In the genomic region with DNA sequence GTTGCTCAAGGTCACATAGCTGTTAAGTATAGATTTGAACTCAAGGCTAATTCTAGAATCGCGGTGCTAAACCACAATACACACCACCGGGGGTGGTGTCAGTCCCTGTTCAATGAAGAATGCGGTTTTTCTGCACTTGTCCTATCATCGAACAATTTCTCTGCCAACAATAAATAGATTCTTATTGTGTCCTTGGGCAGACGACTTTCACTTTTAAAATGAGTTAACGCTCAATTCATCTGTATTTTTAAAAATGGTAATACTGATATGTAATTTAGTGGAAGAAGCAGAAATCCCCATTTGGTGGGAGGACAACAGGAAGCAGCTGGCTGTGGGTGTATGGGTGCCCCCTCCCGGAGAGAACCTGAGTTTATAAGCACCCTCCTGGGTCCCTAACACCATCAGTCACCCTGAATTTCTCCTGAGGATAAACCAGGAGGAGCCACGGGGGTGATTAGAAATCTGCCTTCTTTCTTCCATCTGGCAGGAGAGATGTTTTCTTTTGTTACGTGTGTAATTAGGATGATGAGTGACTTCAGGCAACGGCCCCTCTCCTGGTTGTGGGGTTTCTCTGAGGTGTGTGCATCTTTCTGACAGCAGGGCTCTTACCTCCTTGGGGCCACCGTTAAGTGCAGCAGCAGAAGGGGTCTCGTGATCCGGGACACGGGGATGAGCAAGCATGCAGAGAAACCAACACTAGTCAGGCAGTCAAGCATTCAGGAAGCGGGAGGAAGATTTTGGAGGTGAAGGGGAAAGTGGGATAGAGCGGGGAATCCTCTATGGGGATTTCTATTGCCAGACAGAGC, we compare ENCODE assay signal across 14 cellular contexts.
A peak's percentile ranks its signal among the peaks of the same experiment; 100 is the strongest.
DNase-seq lines count a peak whose midpoint lies in the region; ATAC-seq and TF ChIP-seq lines count a peak whose summit lies in the region.
"Had no signal": no experiment of that assay in that cellular context is flagged by ENCODE, and none has a peak within 500 bp of the region (broad histone marks: within the 10 kb centered on the region; RNA-seq: fewer than 3 reads in every experiment).

No MANE protein-coding gene starts in this region.

- H3K4me1 Mint-ChIP-seq in IgD-negative memory B cell (peaks cover 9 to 25% (median 13%) of the 10 kb centered on the region in 3 donors), memory B cell (peaks cover 13% of the 10 kb centered on the region)

- no peak for TF ChIP-seq CTCF in GM13976 (IDR thresholded peaks at IDR 0.05; ENCODE audit: borderline replicate concordance, control extremely low read depth, extremely low read depth, insufficient read depth, missing control alignments)

- H3K4me3 Mint-ChIP-seq in IgD-negative memory B cell (peak overlapping the region in 3 of 4 donors; percentile 58 to 82 (median 73)), memory B cell (peak overlapping the region; percentile 3)
- H3K4me3 Mint-ChIP-seq: nephron had no signal

- ATAC-seq in GM21515 (IDR thresholded peaks at IDR 0.05; ENCODE audit: unreplicated experiment) (peak; percentile 52), memory B cell (ENCODE audit: low read depth) (peak; percentile 64)

- H3K9me3 Mint-ChIP-seq in IgD-negative memory B cell (peaks cover 2 to 8% (median 4%) of the 10 kb centered on the region in 3 donors), memory B cell (peaks cover 3% of the 10 kb centered on the region)

- H3K36me3 Mint-ChIP-seq in IgD-negative memory B cell (no peaks in the 10 kb centered on the region), memory B cell (no peaks in the 10 kb centered on the region)

- DNase-seq in GM13976 (ENCODE audit: low spot score) (peak; percentile 67), memory B cell (ENCODE audit: low spot score in 2 of 2) (no peak), COR-L47 (lab: John Stamatoyannopoulos, UW) (no peak), RKO (ENCODE audit: low spot score) (no peak), DMS153 treated with DMSO at 0.1 percent for 48 hours (lab: John Stamatoyannopoulos, UW; ENCODE audit: unreplicated experiment) (no peak)
- DNase-seq in stimulated activated CD4-positive, alpha-beta T cell treated with anti-CD3 and anti-CD28 coated beads, Interleukin-2, amount 100 ng/mL, for 24 hours, result no peak
- DNase-seq: activated CD4-positive, alpha-beta T cell treated with anti-CD3 and anti-CD28 coated beads, Interleukin-2, amount 50 U/mL, for 1 hour; amniotic stem cell; DMS79; NCI-H2029 treated with DMSO at 0.1 percent for 48 hours; SHP77 treated with DMSO at 0.1 percent for 48 hours had no signal

- H3K27me3 Mint-ChIP-seq in IgD-negative memory B cell (peaks cover 15% of the 10 kb centered on the region), memory B cell (peaks cover 17% of the 10 kb centered on the region)

- in situ Hi-C loops in GM13976 (cut with MboI; ENCODE audit: low sequenced_read_pairs, unreplicated experiment), result no loop called here

- no peak overlapping the region for H3K27ac Mint-ChIP-seq in IgD-negative memory B cell
- no peak overlapping the region for H3K27ac Mint-ChIP-seq in memory B cell
